13 cellular contexts compared by ENCODE assay signal in genomic region chr2:128373346-128374000, GRCh38. TPM values are rescaled to one million over a fixed set of nuclear protein-coding genes. Genes with fewer than 3 reads are reported as not detected.
DNase-seq lines count a peak whose midpoint lies in the region; ATAC-seq and TF ChIP-seq lines count a peak whose summit lies in the region.
"Had no signal": no experiment of that assay in that cellular context is flagged by ENCODE, and none has a peak within 500 bp of the region (broad histone marks: within the 10 kb centered on the region; RNA-seq: fewer than 3 reads in every experiment).

No MANE protein-coding gene starts in this region.

- H3K27me3 Mint-ChIP-seq in chondrocyte (ENCODE audit: low read depth) (no peaks in the 10 kb centered on the region), mesothelial cell of epicardium (ENCODE audit: low read depth) (no peaks in the 10 kb centered on the region)

- H3K4me2 ChIP-seq in Loucy (ENCODE audit: low read depth, low read length, poor library complexity, severe bottlenecking), result peak overlapping the region; percentile 24

- H3K9me3 ChIP-seq in Loucy (ENCODE audit: insufficient read depth, low read depth, low read length) (no peaks in the 10 kb centered on the region), stomach (no peaks in the 10 kb centered on the region)

- H3F3A ChIP-seq in Loucy (ENCODE audit: low read depth), result no peaks in the 10 kb centered on the region

- intact Hi-C loops in stomach (cut with DNase I; ENCODE audit: low total_unique reads), result no loop called here

- no peak overlapping the region for H3K27ac Mint-ChIP-seq in chondrocyte (ENCODE audit: unreplicated experiment)
- peak overlapping the region; percentile 71 for H3K27ac Mint-ChIP-seq in mesothelial cell of epicardium

- H3K27ac ChIP-seq in stomach, result peak overlapping the region in 1 of 5 donors; percentile 58

- peak; percentile 76 for DNase-seq in chondrocyte (ENCODE audit: low spot score)
- DNase-seq in mesothelial cell of epicardium (ENCODE audit: low spot score in 2 of 2, unreplicated experiment in 2 of 2), result no peak
- DNase-seq in stomach, result peak; percentile 13
- no peak for DNase-seq in NCI-H510A treated with DMSO at 0.1 percent for 48 hours (lab: John Stamatoyannopoulos, UW)
- DNase-seq in activated T-cell treated with anti-CD3 and anti-CD28 coated beads, Interleukin-2, amount 50 U/mL, for 1 hour, result no peak
- no peak for DNase-seq in NCI-H146 treated with DMSO at 0.1 percent for 48 hours (lab: John Stamatoyannopoulos, UW; ENCODE audit: unreplicated experiment)
- DNase-seq: NCI-H1436 treated with DMSO at 0.1 percent for 48 hours, NCI-H345 had no signal

- no peaks in the 10 kb centered on the region for H4K20me1 ChIP-seq in Loucy (ENCODE audit: insufficient read depth, low read length, poor library complexity, severe bottlenecking)

- H3K4me1 Mint-ChIP-seq in chondrocyte (ENCODE audit: low read depth) (peaks cover 38% of the 10 kb centered on the region), mesothelial cell of epicardium (peaks cover 68% of the 10 kb centered on the region)

- no peak overlapping the region for H2AFZ ChIP-seq in Loucy (ENCODE audit: low read length)

- H3K36me3 Mint-ChIP-seq in chondrocyte (ENCODE audit: low read depth) (no peaks in the 10 kb centered on the region), mesothelial cell of epicardium (no peaks in the 10 kb centered on the region)

- H3K79me2 ChIP-seq in Loucy (ENCODE audit: insufficient read depth, low read length), result no peaks in the 10 kb centered on the region

- no peak for TF ChIP-seq POLR2A in stomach (IDR thresholded peaks at IDR 0.05)

- H3K36me3 ChIP-seq in Loucy (ENCODE audit: insufficient read depth, low read length) (no peaks in the 10 kb centered on the region), stomach (no peaks in the 10 kb centered on the region)

- H3K4me3 ChIP-seq in Loucy (ENCODE audit: low read length, poor library complexity, severe bottlenecking), result no peak overlapping the region
- H3K4me3 ChIP-seq in stomach, result no peak overlapping the region

- WGBS in stomach, 5 donors, result 84 to 93% (median 87%) methylated on average over 10 to 12 of the region's 12 CpGs

- H3K27me3 ChIP-seq in Loucy (ENCODE audit: insufficient read depth, low read length, poor library complexity, severe bottlenecking), result no peaks in the 10 kb centered on the region
- no peaks in the 10 kb centered on the region for H3K27me3 ChIP-seq in stomach

- no peak for TF ChIP-seq CTCF in Loucy (conservative IDR thresholded peaks at IDR 0.05; ENCODE audit: low read length)
- TF ChIP-seq CTCF in chondrocyte (IDR thresholded peaks at IDR 0.05), result no peak
- no peak for TF ChIP-seq CTCF in mesothelial cell of epicardium (IDR thresholded peaks at IDR 0.05; ENCODE audit: unreplicated experiment)
- no peak for TF ChIP-seq CTCF in stomach (IDR thresholded peaks at IDR 0.05)

- H3K9me3 Mint-ChIP-seq in chondrocyte (ENCODE audit: low read depth) (no peaks in the 10 kb centered on the region), mesothelial cell of epicardium (no peaks in the 10 kb centered on the region)
- H3K9me3 Mint-ChIP-seq: stimulated activated naive CD8-positive, alpha-beta T cell treated with anti-CD3 and anti-CD28 coated beads, Interleukin-15, amount 100 ng/mL, for 72 hours; T-helper 1 cell treated with Interleukin-12 subunit alpha and Interleukin-12 subunit beta and Interleukin-4 antibody, amounts not matched to agents 30 μg/mL and 1 μg/mL, for 36 hours had no signal

- H3K4me1 ChIP-seq in Loucy (ENCODE audit: insufficient read depth, low read length, poor library complexity, severe bottlenecking) (peaks cover 44% of the 10 kb centered on the region), stomach (peaks cover 16 to 50% (median 36%) of the 10 kb centered on the region in 4 donors)

- no peak for ATAC-seq in GM19351 (IDR thresholded peaks at IDR 0.05; ENCODE audit: unreplicated experiment)
- ATAC-seq: Right ventricle myocardium inferior had no signal

- H3K4me3 Mint-ChIP-seq in chondrocyte (ENCODE audit: unreplicated experiment), result no peak overlapping the region
- no peak overlapping the region for H3K4me3 Mint-ChIP-seq in mesothelial cell of epicardium
- H3K4me3 Mint-ChIP-seq: stimulated activated naive CD8-positive, alpha-beta T cell treated with anti-CD3 and anti-CD28 coated beads, Interleukin-15, amount 100 ng/mL, for 72 hours had no signal

- H3K9ac ChIP-seq in Loucy (ENCODE audit: low read depth, low read length, poor library complexity, severe bottlenecking), result peak overlapping the region; percentile 12

- no peak for TF ChIP-seq EP300 in stomach (IDR thresholded peaks at IDR 0.05)

- no peaks in the 10 kb centered on the region for H3K9me2 ChIP-seq in Loucy (replicated peaks; ENCODE audit: low read depth, low read length)

RNA-seq across cellular contexts. Expression of gene HS6ST1, which starts 54.8 kb away (rescaled TPM):
- total RNA-seq in chondrocyte (30.0 to 39.2 TPM (median 33.1 TPM) in 3 replicates), mesothelial cell of epicardium (139 to 141 TPM (median 141 TPM) in 3 replicates), stomach (100 to 1,000 TPM in 1 of 5 donors, 10 to 100 TPM in 2, 1 to 10 TPM in 2; 2.9 to 178 (median 20.7) TPM)
- 10 to 100 TPM in 2 of 3 donors, 1 to 10 TPM in 1; 5.8 to 15.2 (median 10.5) TPM for polyA plus RNA-seq in stomach

Comparison
In these comparisons a context has a peak if more than half of its experiments do, and no peak if none do; other contexts are left out.
1. DNase-seq: peak in chondrocyte (single experiment) and stomach (single experiment); none in mesothelial cell of epicardium (0 of 2), NCI-H510A treated with DMSO at 0.1 percent for 48 hours (single experiment), activated T-cell treated with anti-CD3 and anti-CD28 coated beads, Interleukin-2, amount 50 U/mL, for 1 hour (single experiment) and NCI-H146 treated with DMSO at 0.1 percent for 48 hours (single experiment).